In the genomic region with DNA sequence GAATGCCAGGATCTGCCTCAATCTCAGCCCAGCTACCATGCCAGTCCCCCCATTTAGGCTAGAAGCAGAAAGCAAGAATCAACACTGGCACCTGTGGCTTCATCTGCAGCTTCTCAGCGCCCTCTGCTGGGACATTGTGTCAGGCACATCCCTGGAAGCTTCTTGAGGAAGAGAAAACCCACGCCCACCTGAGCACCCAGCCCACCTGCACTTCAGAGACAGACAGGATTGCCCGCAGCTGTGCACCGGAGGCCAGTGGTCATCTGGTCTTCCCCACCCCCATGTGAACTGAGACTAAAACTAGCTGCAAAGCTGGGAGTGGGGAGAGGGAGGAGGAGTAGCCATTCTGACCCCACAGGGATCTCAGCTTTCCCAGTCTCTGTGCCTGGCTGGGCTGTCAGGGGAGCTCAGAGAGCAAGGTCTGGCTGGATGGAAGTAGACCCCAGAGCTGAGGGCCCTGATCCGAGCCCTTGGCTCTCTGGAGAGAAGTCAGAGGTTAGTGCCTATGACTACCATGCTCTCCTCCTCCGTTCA, we compare ENCODE assay signal across 9 cellular contexts.
DNase-seq lines count a peak whose midpoint lies in the region; ATAC-seq and TF ChIP-seq lines count a peak whose summit lies in the region.
"Had no signal": no experiment of that assay in that cellular context is flagged by ENCODE, and none has a peak within 500 bp of the region (broad histone marks: within the 10 kb centered on the region; RNA-seq: fewer than 3 reads in every experiment).

No MANE protein-coding gene starts in this region.

- no peaks in the 10 kb centered on the region for H3K79me2 ChIP-seq in fibroblast of lung (ENCODE audit: control insufficient read depth, insufficient read depth, low read length)

- no peak overlapping the region for H3K9ac ChIP-seq in fibroblast of lung (ENCODE audit: insufficient read depth, low read length)

- peak; percentile 18 for TF ChIP-seq CTCF in CD4-positive, alpha-beta T cell (IDR thresholded peaks at IDR 0.05)
- TF ChIP-seq CTCF in GM20000 (IDR thresholded peaks at IDR 0.05; ENCODE audit: extremely low read depth, missing control alignments) = peak; percentile 75
- peak; percentile 50 to 81 for TF ChIP-seq CTCF in fibroblast of lung (conservative IDR thresholded peaks at IDR 0.05 in 1 of 2, IDR thresholded peaks at IDR 0.05 in 1 of 2; ENCODE audit: low read depth in 1 of 2, low read length in 2 of 2)
- TF ChIP-seq CTCF in omental fat pad (IDR thresholded peaks at IDR 0.05) = no peak

- no peaks in the 10 kb centered on the region for H3K36me3 Mint-ChIP-seq in CD4-positive, alpha-beta T cell (ENCODE audit: low read depth)

- ATAC-seq in CD4-positive, alpha-beta T cell (ENCODE audit: poor library complexity) = no peak
- ATAC-seq in omental fat pad (ENCODE audit: low FRiP score) (no peak), HG03045 (IDR thresholded peaks at IDR 0.05; ENCODE audit: unreplicated experiment) (no peak)

- intact Hi-C loops in CD4-positive, alpha-beta T cell (cut with DNase I, micrococcal nuclease) = no loop called here

- no peaks in the 10 kb centered on the region for H3K4me1 Mint-ChIP-seq in CD4-positive, alpha-beta T cell (ENCODE audit: low read depth)

- H3K9me3 ChIP-seq in CD4-positive, alpha-beta T cell (ENCODE audit: control insufficient read depth, low read length) = no peaks in the 10 kb centered on the region
- H3K9me3 ChIP-seq in fibroblast of lung (ENCODE audit: control insufficient read depth, insufficient read depth, low read depth, low read length) = no peaks in the 10 kb centered on the region
- H3K9me3 ChIP-seq: neutrophil had no signal

- H3K4me2 ChIP-seq in fibroblast of lung (ENCODE audit: extremely low read depth, insufficient read depth, low read length) = no peak overlapping the region

- CTCF ChIA-PET in CD4-positive, alpha-beta T cell (lab: Charles Lee) = no interaction called here

- H3K27me3 Mint-ChIP-seq in CD4-positive, alpha-beta T cell = peaks cover 39% of the 10 kb centered on the region

- H3K27ac Mint-ChIP-seq in CD4-positive, alpha-beta T cell = no peak overlapping the region

- H3K36me3 ChIP-seq in fibroblast of lung (ENCODE audit: control insufficient read depth, insufficient read depth, low read length) = no peaks in the 10 kb centered on the region
- H3K36me3 ChIP-seq: neutrophil had no signal

- POLR2A ChIA-PET in CD4-positive, alpha-beta T cell (lab: Charles Lee) = no interaction called here

- no peaks in the 10 kb centered on the region for H3K9me3 Mint-ChIP-seq in CD4-positive, alpha-beta T cell

- no peaks in the 10 kb centered on the region for H3K4me1 ChIP-seq in fibroblast of lung (ENCODE audit: control insufficient read depth, extremely low read depth, insufficient read depth, low read length)

- DNase-seq in CD4-positive, alpha-beta T cell = peak in 8 of 10 experiments; percentile 7 to 23 (median 16)
- DNase-seq in GM20000 (ENCODE audit: low spot score) (peak; percentile 66), NCI-H2227 (lab: John Stamatoyannopoulos, UW; ENCODE audit: unreplicated experiment) (peak; percentile 80), fibroblast of lung (ENCODE audit: low read depth in 2 of 2) (peak; percentile 46 to 54), omental fat pad (ENCODE audit: low spot score) (peak; percentile 35), ureter (ENCODE audit: low spot score) (peak; percentile 53)
- peak; percentile 71 for DNase-seq in activated CD8-positive, alpha-beta memory T cell treated with anti-CD3 and anti-CD28 coated beads, Interleukin-2, amount 50 U/mL, for 48 hours

- no peak overlapping the region for H3K27ac ChIP-seq in CD4-positive, alpha-beta T cell (ENCODE audit: low read depth, low read length)
- no peak overlapping the region for H3K27ac ChIP-seq in fibroblast of lung (ENCODE audit: insufficient read depth, low read length)
- H3K27ac ChIP-seq: neutrophil had no signal

- H3K27me3 ChIP-seq in CD4-positive, alpha-beta T cell (ENCODE audit: control insufficient read depth, insufficient read depth, low read length) = no peaks in the 10 kb centered on the region
- peaks cover 5% of the 10 kb centered on the region for H3K27me3 ChIP-seq in fibroblast of lung (ENCODE audit: control insufficient read depth, insufficient read depth, low read length)

- H2AFZ ChIP-seq in fibroblast of lung (ENCODE audit: low read length) = no peak overlapping the region

- no peaks in the 10 kb centered on the region for H4K20me1 ChIP-seq in fibroblast of lung (ENCODE audit: control insufficient read depth, extremely low read depth, insufficient read depth, low read length)

- no peak overlapping the region for H3K4me3 ChIP-seq in fibroblast of lung (replicated peaks in 1 of 4; ENCODE audit: control extremely low read depth in 1 of 4, insufficient read depth in 1 of 4, low read depth in 3 of 4, low read length in 4 of 4)

- no peak overlapping the region for H3K4me3 Mint-ChIP-seq in CD4-positive, alpha-beta T cell

Comparison
In these comparisons a context has a peak if more than half of its experiments do, and no peak if none do; other contexts are left out.
1. DNase-seq: peak in every context shown above with its lines; median percentile 80 in NCI-H2227; 71 in activated CD8-positive, alpha-beta memory T cell treated with anti-CD3 and anti-CD28 coated beads, Interleukin-2, amount 50 U/mL, for 48 hours; 66 in GM20000; 53 in ureter; 50 in fibroblast of lung; 35 in omental fat pad; 16 in CD4-positive, alpha-beta T cell.
2. CTCF ChIP-seq: peak in CD4-positive, alpha-beta T cell (single experiment), GM20000 (single experiment) and fibroblast of lung (2 of 2); none in omental fat pad (0 of 3).